Comparison of ENCODE assay signal across 7 cellular contexts in the genomic region with DNA sequence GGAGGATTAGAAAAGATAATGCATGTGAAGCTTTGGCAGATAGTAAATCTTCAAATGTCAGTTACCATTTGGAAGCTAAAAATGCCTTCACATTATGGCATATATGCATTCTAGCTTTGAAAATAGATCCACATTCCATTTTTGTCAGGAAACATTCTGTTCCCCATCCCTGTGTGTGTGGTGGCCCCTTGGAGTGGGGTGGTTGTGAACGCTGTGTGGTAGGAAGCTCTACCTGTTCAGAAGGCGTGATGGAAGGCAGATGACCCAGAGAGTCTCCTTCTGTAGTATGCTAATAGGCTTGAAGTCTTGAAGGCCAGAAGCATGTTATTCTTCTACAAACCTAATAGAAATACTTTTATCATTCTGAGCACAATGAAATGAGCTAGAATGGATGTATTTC.
"Had no signal": no experiment of that assay in that cellular context is flagged by ENCODE, and none has a peak within 500 bp of the region (broad histone marks: within the 10 kb centered on the region; RNA-seq: fewer than 3 reads in every experiment).

No MANE protein-coding gene starts in this region.

- H3K9me3 Mint-ChIP-seq: IgD-negative memory B cell had no signal

- H3K36me3 Mint-ChIP-seq: IgD-negative memory B cell had no signal

- ATAC-seq: HepG2, K562 had no signal

- H3K4me3 Mint-ChIP-seq: IgD-negative memory B cell had no signal

- H3K4me3 ChIP-seq: K562 had no signal

- H3K27ac ChIP-seq: HL-60 had no signal

- H3K27ac Mint-ChIP-seq: IgD-negative memory B cell had no signal

- DNase-seq: IMR-90, KBM-7, KG1 had no signal

- H3K4me1 Mint-ChIP-seq: IgD-negative memory B cell had no signal
